In the genomic region with DNA sequence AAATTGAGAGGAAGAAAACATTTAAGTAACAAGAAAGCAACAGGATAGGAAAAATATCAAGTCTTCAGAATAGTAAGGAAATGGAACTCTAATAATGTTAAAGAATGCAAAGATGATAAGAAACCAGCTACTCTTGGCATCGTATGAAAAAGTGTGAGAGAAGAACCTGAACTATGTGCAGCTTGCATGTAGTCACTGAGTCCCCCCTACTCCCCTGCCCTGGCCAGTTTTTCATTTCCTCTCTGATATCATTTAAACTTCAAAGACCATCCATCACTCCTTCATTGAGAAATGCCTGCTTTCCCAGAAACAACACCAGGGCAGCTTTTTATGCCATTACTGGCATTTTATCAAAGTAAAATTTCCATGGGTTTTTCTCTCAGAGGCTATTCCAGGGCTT, we compare ENCODE assay signal across 11 cellular contexts. TPM values are rescaled to one million over a fixed set of nuclear protein-coding genes. Genes with fewer than 3 reads are reported as not detected.
DNase-seq lines count a peak whose midpoint lies in the region; ATAC-seq and TF ChIP-seq lines count a peak whose summit lies in the region.
"Had no signal": no experiment of that assay in that cellular context is flagged by ENCODE, and none has a peak within 500 bp of the region (broad histone marks: within the 10 kb centered on the region; RNA-seq: fewer than 3 reads in every experiment).

No MANE protein-coding gene starts in this region.

- peak; percentile 72 for ATAC-seq in omental fat pad (ENCODE audit: low FRiP score)
- no peak for ATAC-seq in HG03159 (IDR thresholded peaks at IDR 0.05; ENCODE audit: unreplicated experiment)
- ATAC-seq in HG03342 (IDR thresholded peaks at IDR 0.05; ENCODE audit: unreplicated experiment) = no peak

- no peaks in the 10 kb centered on the region for H3K36me3 ChIP-seq in Loucy (ENCODE audit: insufficient read depth, low read length)
- no peaks in the 10 kb centered on the region for H3K36me3 ChIP-seq in Peyer's patch
- H3K36me3 ChIP-seq: suprapubic skin had no signal

- H3K4me3 ChIP-seq in Loucy (ENCODE audit: low read length, poor library complexity, severe bottlenecking) = peak overlapping the region; percentile 66
- no peak overlapping the region for H3K4me3 ChIP-seq in astrocyte of the spinal cord (ENCODE audit: low read depth, low read length)
- no peak overlapping the region for H3K4me3 ChIP-seq in Peyer's patch
- H3K4me3 ChIP-seq: suprapubic skin had no signal

- in situ Hi-C loops in astrocyte of the spinal cord (cut with HindIII; ENCODE audit: low sequenced_read_pairs) = no loop called here

- TF ChIP-seq POLR2A in Peyer's patch (IDR thresholded peaks at IDR 0.05) = no peak

- H4K20me1 ChIP-seq in Loucy (ENCODE audit: insufficient read depth, low read length, poor library complexity, severe bottlenecking) = no peaks in the 10 kb centered on the region

- H3K27me3 ChIP-seq in Loucy (ENCODE audit: insufficient read depth, low read length, poor library complexity, severe bottlenecking) = no peaks in the 10 kb centered on the region
- no peaks in the 10 kb centered on the region for H3K27me3 ChIP-seq in Peyer's patch
- H3K27me3 ChIP-seq: suprapubic skin had no signal

- peaks cover 13% of the 10 kb centered on the region for H3F3A ChIP-seq in Loucy (ENCODE audit: low read depth)

- peak overlapping the region; percentile 62 for H3K9ac ChIP-seq in Loucy (ENCODE audit: low read depth, low read length, poor library complexity, severe bottlenecking)

- no peak overlapping the region for H3K27ac ChIP-seq in Peyer's patch
- H3K27ac ChIP-seq: suprapubic skin had no signal

- no peaks in the 10 kb centered on the region for H3K9me2 ChIP-seq in Loucy (replicated peaks; ENCODE audit: low read depth, low read length)

- DNase-seq in AG20443 (ENCODE audit: low spot score) (peak; percentile 25), astrocyte of the spinal cord (ENCODE audit: low read depth, low spot score) (peak; percentile 76), omental fat pad (ENCODE audit: low spot score) (no peak), NCI-H748 (lab: John Stamatoyannopoulos, UW; ENCODE audit: unreplicated experiment) (no peak), Peyer's patch (no peak)
- DNase-seq: DMS79, natural killer cell had no signal

- H2AFZ ChIP-seq in Loucy (ENCODE audit: low read length) = no peak overlapping the region

- H3K9me3 ChIP-seq in Loucy (ENCODE audit: insufficient read depth, low read depth, low read length) (no peaks in the 10 kb centered on the region), Peyer's patch (no peaks in the 10 kb centered on the region)
- H3K9me3 ChIP-seq: suprapubic skin had no signal

- H3K4me2 ChIP-seq in Loucy (ENCODE audit: low read depth, low read length, poor library complexity, severe bottlenecking) = peak overlapping the region; percentile 86

- TF ChIP-seq CTCF in Loucy (conservative IDR thresholded peaks at IDR 0.05; ENCODE audit: low read length) (no peak), astrocyte of the spinal cord (IDR thresholded peaks at IDR 0.05; ENCODE audit: low read depth, low read length) (no peak), omental fat pad (IDR thresholded peaks at IDR 0.05) (no peak), Peyer's patch (IDR thresholded peaks at IDR 0.05) (no peak)

- H3K4me1 ChIP-seq in Loucy (ENCODE audit: insufficient read depth, low read length, poor library complexity, severe bottlenecking) (peaks cover 58% of the 10 kb centered on the region), Peyer's patch (peaks cover 0 to 22% (median 0%) of the 10 kb centered on the region in 4 donors)

- no peaks in the 10 kb centered on the region for H3K79me2 ChIP-seq in Loucy (ENCODE audit: insufficient read depth, low read length)

RNA-seq across cellular contexts. Expression of a gene that starts 28.1 kb away (rescaled TPM):
- total RNA-seq in omental fat pad (10 to 100 TPM in 3 of 4 donors, 1 to 10 TPM in 1; 6.6 to 54.2 (median 14.2) TPM), Peyer's patch (10 to 100 TPM; 38.9 to 48.7 (median 44.2) TPM)

Comparison
In these comparisons a context has a peak if more than half of its experiments do, and no peak if none do; other contexts are left out.
1. DNase-seq: peak in AG20443 (single experiment) and astrocyte of the spinal cord (single experiment); none in omental fat pad (single experiment), NCI-H748 (single experiment) and Peyer's patch (0 of 3).